Comparison of ENCODE assay signal across 8 cellular contexts in genomic region chr12:111412007-111412829, GRCh38. TPM values are rescaled to one million over a fixed set of nuclear protein-coding genes. Genes with fewer than 3 reads are reported as not detected.
DNase-seq lines count a peak whose midpoint lies in the region; ATAC-seq and TF ChIP-seq lines count a peak whose summit lies in the region.

No MANE protein-coding gene starts in this region.

- H2AFZ ChIP-seq in IMR-90 (replicated peaks; ENCODE audit: low read length, poor library complexity) (no peak overlapping the region), smooth muscle cell (ENCODE audit: low read depth) (no peak overlapping the region)

- H4K91ac ChIP-seq in IMR-90 (ENCODE audit: insufficient read depth, low read depth, low read length): no peak overlapping the region; the same call in 1 of the 2 replicates

- no TSS peak for BruUV-seq in IMR-90 (replicated peaks; lab: Mats Ljungman, UMichigan)

- no peaks in the 10 kb centered on the region for H3K27me3 ChIP-seq in IMR-90 (ENCODE audit: control insufficient read depth, insufficient read depth, low read length)
- H3K27me3 ChIP-seq in cardiac muscle cell: no peaks in the 10 kb centered on the region
- H3K27me3 ChIP-seq in smooth muscle cell (ENCODE audit: low read depth): no peaks in the 10 kb centered on the region

- peaks cover 32% of the 10 kb centered on the region for H3K9me1 ChIP-seq in IMR-90 (ENCODE audit: insufficient read depth, low read length)

- peak overlapping the region; percentile 28; the same call in 1 of the 2 replicates for H4K5ac ChIP-seq in IMR-90 (ENCODE audit: low read depth, low read length)

- H3K4me1 ChIP-seq in IMR-90 (ENCODE audit: control insufficient read depth, insufficient read depth, low read length) (peaks cover 41% of the 10 kb centered on the region), cardiac muscle cell (ENCODE audit: low read depth) (peaks cover 28% of the 10 kb centered on the region), smooth muscle cell (ENCODE audit: low read depth) (peaks cover 37% of the 10 kb centered on the region)

- H3K9me3 ChIP-seq in IMR-90 (ENCODE audit: control insufficient read depth, insufficient read depth, low read length): no peaks in the 10 kb centered on the region
- H3K9me3 ChIP-seq in T-helper 17 cell (ENCODE audit: control insufficient read depth, low read length, poor library complexity, severe bottlenecking): no peaks in the 10 kb centered on the region
- no peaks in the 10 kb centered on the region for H3K9me3 ChIP-seq in cardiac muscle cell (ENCODE audit: low read depth)
- no peaks in the 10 kb centered on the region for H3K9me3 ChIP-seq in smooth muscle cell (replicated peaks; ENCODE audit: low read depth)

- CTCF ChIA-PET in IMR-90 (lab: Yijun Ruan, JAX): interaction anchor here (0.6 to 4.1 kb wide), 3 partner anchors 15 to 689 kb away, joined by 3 to 21 read pairs (median 8); no protein-coding TSS in a partner anchor

- no peak for TF ChIP-seq CTCF in IMR-90 (conservative IDR thresholded peaks at IDR 0.05; ENCODE audit: low read depth, low read length)
- no peak for TF ChIP-seq CTCF in cardiac muscle cell (IDR thresholded peaks at IDR 0.05; ENCODE audit: low read depth, low read length)
- no peak for TF ChIP-seq CTCF in smooth muscle cell (IDR thresholded peaks at IDR 0.05; ENCODE audit: borderline replicate concordance, insufficient read depth, poor library complexity, severe bottlenecking)
- no peak for TF ChIP-seq CTCF in GM13977 (IDR thresholded peaks at IDR 0.05; ENCODE audit: extremely low read depth, insufficient read depth, missing control alignments)

- TF ChIP-seq POLR2A in IMR-90 (IDR thresholded peaks at IDR 0.05; ENCODE audit: low read depth, low read length): no peak

- H3K79me1 ChIP-seq in IMR-90 (ENCODE audit: low read depth in 1 of 2, low read length in 2 of 2): peaks cover 21 to 84% of the 10 kb centered on the region in 2 experiments; a peak in 3 of 4 replicates

- H3K4me1 Mint-ChIP-seq in T-helper 17 cell: peaks cover 55% of the 10 kb centered on the region

- peak overlapping the region in 1 of 2 experiments; percentile 19; a peak in 1 of 4 replicates for H4K8ac ChIP-seq in IMR-90 (ENCODE audit: low read depth in 2 of 2, low read length in 2 of 2)

- peaks cover 74% of the 10 kb centered on the region for H3K79me2 ChIP-seq in smooth muscle cell (ENCODE audit: low read depth)

- 0 out of 2 replicates have a peak overlapping the region, but pooled peaks have one; percentile 18 for H2BK120ac ChIP-seq in IMR-90 (ENCODE audit: low read depth, low read length)

- H3K23ac ChIP-seq in IMR-90 (ENCODE audit: low read depth, low read length): no peak overlapping the region; the same call in 1 of the 2 replicates

- dilution Hi-C loops in IMR-90 (cut with HindIII; ENCODE audit: low sequenced_read_pairs, unreplicated experiment): no loop called here

- H3K4ac ChIP-seq in IMR-90 (ENCODE audit: low read depth, low read length): peak overlapping the region; percentile 46

- intact Hi-C loops in IMR-90 (cut with micrococcal nuclease): no loop called here

- ATAC-seq in IMR-90 (ENCODE audit: low read depth): no peak
- peak; percentile 53 for ATAC-seq in T-helper 17 cell

- H3K4me3 ChIP-seq in IMR-90 (ENCODE audit: insufficient read depth, low read depth, low read length) (no peak overlapping the region), cardiac muscle cell (no peak overlapping the region), smooth muscle cell (no peak overlapping the region)

- peak overlapping the region; percentile 84 for H2AK9ac ChIP-seq in IMR-90 (replicated peaks; ENCODE audit: low read depth, low read length, poor library complexity)

- H3K27ac Mint-ChIP-seq in T-helper 17 cell: peak overlapping the region; percentile 97

- POLR2A ChIA-PET in IMR-90 (lab: Charles Lee; ENCODE audit: unreplicated experiment): no interaction called here

- no peaks in the 10 kb centered on the region; the same call in 1 of the 2 replicates for H3K36me3 ChIP-seq in IMR-90 (ENCODE audit: control insufficient read depth, insufficient read depth, low read length)
- H3K36me3 ChIP-seq in cardiac muscle cell: no peaks in the 10 kb centered on the region
- no peaks in the 10 kb centered on the region for H3K36me3 ChIP-seq in smooth muscle cell (ENCODE audit: low read depth)

- H2BK20ac ChIP-seq in IMR-90 (ENCODE audit: low read depth, low read length): peak overlapping the region; percentile 21; the same call in 1 of the 2 replicates

- peak overlapping the region; percentile 15 for H2BK5ac ChIP-seq in IMR-90 (ENCODE audit: low read depth, low read length, poor library complexity, severe bottlenecking)

- peak overlapping the region; percentile 72 for H3K4me3 Mint-ChIP-seq in T-helper 17 cell

- H4K20me1 ChIP-seq in IMR-90 (ENCODE audit: insufficient read depth, low read length): peaks cover 59% of the 10 kb centered on the region
- peaks cover 50% of the 10 kb centered on the region for H4K20me1 ChIP-seq in smooth muscle cell (ENCODE audit: low read depth)

- TF ChIP-seq RAD21 in IMR-90 (IDR thresholded peaks at IDR 0.05; ENCODE audit: low read length): no peak

- H3K4me2 ChIP-seq in IMR-90 (ENCODE audit: low read depth, low read length): no peak overlapping the region
- H3K4me2 ChIP-seq in smooth muscle cell: peak overlapping the region; percentile 26

- no peaks in the 10 kb centered on the region for H3K27me3 Mint-ChIP-seq in T-helper 17 cell

- no peak overlapping the region for H2BK15ac ChIP-seq in IMR-90 (ENCODE audit: low read depth, low read length)

- H3K18ac ChIP-seq in IMR-90 (ENCODE audit: low read depth, low read length): no peak overlapping the region

- 59% methylated on average over 5 of the region's 15 CpGs; no CpG with 5 or more reads in 1 of the 2 experiments for WGBS in IMR-90 (ENCODE audit: extremely low coverage in 2 of 2, insufficient read length in 1 of 2), 2 experiments
- 52% methylated on average over 15 of the region's 15 CpGs for WGBS in smooth muscle cell (ENCODE audit: low lambda C conversion rate)

- H3K36me3 Mint-ChIP-seq in T-helper 17 cell (ENCODE audit: low read depth): peaks cover 2% of the 10 kb centered on the region

- peaks cover 15% of the 10 kb centered on the region for H3F3A ChIP-seq in smooth muscle cell (ENCODE audit: low read depth)

- H2AK5ac ChIP-seq in IMR-90 (ENCODE audit: low read depth, low read length): peak overlapping the region; percentile 46; the same call in 1 of the 2 replicates

- H3K9ac ChIP-seq in IMR-90 (ENCODE audit: low read depth, low read length): no peak overlapping the region
- H3K9ac ChIP-seq in smooth muscle cell (ENCODE audit: low read depth): no peak overlapping the region

- DNase-seq in IMR-90: no peak
- no peak for DNase-seq in T-helper 17 cell
- DNase-seq in cardiac muscle cell (ENCODE audit: low read depth in 1 of 2, low spot score in 1 of 2): peak; percentile 44 to 57
- DNase-seq in smooth muscle cell (lab: John Stamatoyannopoulos, UW; ENCODE audit: unreplicated experiment): no peak
- DNase-seq in GM13977 (ENCODE audit: low spot score): no peak
- DNase-seq in activated gamma-delta T cell (lab: John Stamatoyannopoulos, UW): no peak
- DNase-seq in HuH-7.5 (ENCODE audit: low spot score): no peak
- DNase-seq in stimulated activated CD4-positive, alpha-beta T cell treated with anti-CD3 and anti-CD28 coated beads, Interleukin-4, amount 100 ng/mL, for 24 hours: no peak

- H3K14ac ChIP-seq in IMR-90 (replicated peaks; ENCODE audit: low read depth, low read length): 0 out of 2 replicates have a peak overlapping the region, but pooled peaks have one; percentile 46

- in situ Hi-C loops in IMR-90 (cut with MboI; ENCODE audit: low sequenced_read_pairs): no loop called here
- in situ Hi-C loops in GM13977 (cut with MboI; ENCODE audit: low pct_unique_long_range_greater_than_20kb, low sequenced_read_pairs, unreplicated experiment): no loop called here

- H3K27ac ChIP-seq in IMR-90 (ENCODE audit: insufficient read depth, low read length): peak overlapping the region; percentile 31
- H3K27ac ChIP-seq in cardiac muscle cell: peak overlapping the region; percentile 82
- peak overlapping the region; percentile 84 for H3K27ac ChIP-seq in smooth muscle cell (ENCODE audit: low read depth)

- H3K56ac ChIP-seq in IMR-90 (ENCODE audit: extremely low read depth, insufficient read depth, low read length): no peak overlapping the region

TF ChIP-seq in IMR-90, 13 proteins besides CTCF, POLR2A, EP300 and RAD21:
- TF ChIP-seq CEBPB (IDR thresholded peaks at IDR 0.05; ENCODE audit: low read depth, low read length) (no peak), SMC3 (IDR thresholded peaks at IDR 0.05; ENCODE audit: low read depth, low read length) (no peak), MAFK (IDR thresholded peaks at IDR 0.05; ENCODE audit: low read depth, low read length) (no peak), MAZ (IDR thresholded peaks at IDR 0.05; ENCODE audit: borderline replicate concordance, low read depth, low read length) (no peak), NFE2L2 (IDR thresholded peaks at IDR 0.05; ENCODE audit: low read depth, low read length) (no peak), RCOR1 (IDR thresholded peaks at IDR 0.05; ENCODE audit: insufficient replicate concordance, low read length) (no peak)
TF ChIP-seq in IMR-90: peak in this region for 0.

RNA-seq across cellular contexts. Expression of gene SH2B3, which starts 6.5 kb away (rescaled TPM):
- total RNA-seq in IMR-90 (2012; rRNA removed) (9.2 and 9.3 TPM in 2 replicates), T-helper 17 cell (10 to 100 TPM; 38.7 to 39.3 TPM), cardiac muscle cell (7.5 and 11.6 TPM in 2 replicates), smooth muscle cell (5.2 and 6.1 TPM in 2 replicates)
- polyA plus RNA-seq in IMR-90 (2012; rRNA removed) (20.2 and 20.9 TPM in 2 replicates), cardiac muscle cell (5.2 and 5.5 TPM in 2 replicates), smooth muscle cell (3.7 and 4.7 TPM in 2 replicates)
- 10.1 and 19.4 TPM in 2 replicates for polyA plus RNA-seq in IMR-90 (2012; cell fraction: cytosol; rRNA removed)
- polyA plus RNA-seq in IMR-90 (2012; cell fraction: nucleus; rRNA removed; ENCODE audit: low replicate concordance): 21.8 and 24.3 TPM in 2 replicates

RNA-seq across cellular contexts. Expression of gene PHETA1, which starts 43.3 kb away (rescaled TPM):
- total RNA-seq in IMR-90 (2012; rRNA removed) (3.1 and 3.2 TPM in 2 replicates), T-helper 17 cell (1 to 10 TPM; 2.1 to 2.5 TPM), cardiac muscle cell (28.6 and 31.5 TPM in 2 replicates), smooth muscle cell (2.9 and 6.3 TPM in 2 replicates)
- polyA plus RNA-seq in IMR-90 (2012; rRNA removed) (6.6 and 7.1 TPM in 2 replicates), cardiac muscle cell (13.8 and 23.7 TPM in 2 replicates), smooth muscle cell (9.3 and 13.6 TPM in 2 replicates)
- 8.6 and 15.3 TPM in 2 replicates for polyA plus RNA-seq in IMR-90 (2012; cell fraction: cytosol; rRNA removed)
- 8.3 and 19.7 TPM in 2 replicates for polyA plus RNA-seq in IMR-90 (2012; cell fraction: nucleus; rRNA removed; ENCODE audit: low replicate concordance)

Comparison
In these comparisons a context has a peak if more than half of its experiments do, and no peak if none do; other contexts are left out.
1. DNase-seq: peak in cardiac muscle cell (2 of 2); none in IMR-90 (single experiment), T-helper 17 cell (0 of 3), smooth muscle cell (single experiment), GM13977 (single experiment), activated gamma-delta T cell (single experiment), HuH-7.5 (single experiment) and stimulated activated CD4-positive, alpha-beta T cell treated with anti-CD3 and anti-CD28 coated beads, Interleukin-4, amount 100 ng/mL, for 24 hours (single experiment).
2. H3K27ac ChIP-seq: peak in every context shown above with its lines; median percentile 84 in smooth muscle cell; 82 in cardiac muscle cell; 31 in IMR-90.